ENCODE assay signal across 22 cellular contexts in the genomic region with DNA sequence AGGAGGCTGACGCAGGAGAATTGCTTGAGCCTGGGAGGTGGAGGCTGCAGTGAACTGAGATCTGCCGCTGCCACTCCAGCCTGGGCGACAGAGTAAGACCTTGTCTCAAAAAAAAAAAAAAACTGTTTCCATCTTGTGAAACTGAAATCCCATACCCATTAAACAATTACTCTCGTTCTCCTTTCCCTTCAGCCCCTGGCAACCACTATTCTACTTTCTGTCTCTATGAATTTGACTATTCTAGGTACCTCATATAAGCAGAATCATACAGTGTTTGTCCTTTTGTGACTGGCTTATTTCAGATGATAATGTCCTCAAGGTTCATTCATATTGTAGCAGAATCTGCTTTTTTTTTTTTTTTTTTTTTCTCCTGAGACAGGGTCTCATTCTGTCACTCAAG. TPM values are rescaled to one million over a fixed set of nuclear protein-coding genes. Genes with fewer than 3 reads are reported as not detected.
A peak's percentile ranks its signal among the peaks of the same experiment; 100 is the strongest.
DNase-seq lines count a peak whose midpoint lies in the region; ATAC-seq, FAIRE-seq and TF ChIP-seq lines count a peak whose summit lies in the region.
"Had no signal": no experiment of that assay in that cellular context is flagged by ENCODE, and none has a peak within 500 bp of the region (broad histone marks: within the 10 kb centered on the region; RNA-seq: fewer than 3 reads in every experiment).

No MANE protein-coding gene starts in this region.

- no peaks in the 10 kb centered on the region for H3K9me3 Mint-ChIP-seq in stimulated activated naive CD8-positive, alpha-beta T cell treated with anti-CD3 and anti-CD28 coated beads, Interleukin-15, amount 100 ng/mL, for 72 hours
- H3K9me3 Mint-ChIP-seq: CD4-positive, CD25-positive, alpha-beta regulatory T cell; CD8-positive, alpha-beta T cell had no signal

- no peak overlapping the region for H3K27ac ChIP-seq in GM12878 (ENCODE audit: control insufficient read depth, insufficient read depth)
- H3K27ac ChIP-seq in foreskin keratinocyte, result no peak overlapping the region
- H3K27ac ChIP-seq: 22Rv1, BLaER1, C4-2B had no signal

- no peaks in the 10 kb centered on the region for H3K27me3 ChIP-seq in GM12878 (replicated peaks in 1 of 2; ENCODE audit: control insufficient read depth in 2 of 2, insufficient read depth in 2 of 2, low read length in 1 of 2)
- no peaks in the 10 kb centered on the region for H3K27me3 ChIP-seq in foreskin keratinocyte
- H3K27me3 ChIP-seq: BLaER1 had no signal

- TF ChIP-seq CTCF in GM12878 (IDR thresholded peaks at IDR 0.05 in 2 of 3, conservative IDR thresholded peaks at IDR 0.05 in 1 of 3; ENCODE audit: control insufficient read depth in 2 of 3, extremely low read depth in 1 of 3, insufficient read depth in 1 of 3, low read depth in 3 of 3, low read length in 3 of 3) (no peak), foreskin keratinocyte (conservative IDR thresholded peaks at IDR 0.05) (no peak)

- no peak overlapping the region for H2AFZ ChIP-seq in GM12878 (ENCODE audit: control insufficient read depth, low read depth, low read length)

- DNase-seq in GM12878 (ENCODE audit: low read depth, low spot score) (no peak), foreskin keratinocyte (no peak), iPS-NIHi7 (ENCODE audit: extremely low spot score) (no peak)
- no peak for DNase-seq in stimulated activated naive CD8-positive, alpha-beta T cell treated with anti-CD3 and anti-CD28 coated beads, Interleukin-15, amount 100 ng/mL, for 72 hours
- DNase-seq: Caco-2; CD4-positive, CD25-positive, alpha-beta regulatory T cell; CD8-positive, alpha-beta T cell; DMS153; DND-41; GOT3 had no signal

- intact Hi-C loops in GM12878 (cut with micrococcal nuclease; ENCODE audit: unreplicated experiment), result no loop called here

- H3K27ac Mint-ChIP-seq in stimulated activated naive CD8-positive, alpha-beta T cell treated with anti-CD3 and anti-CD28 coated beads, Interleukin-15, amount 100 ng/mL, for 72 hours, result no peak overlapping the region
- H3K27ac Mint-ChIP-seq: B cell; CD4-positive, CD25-positive, alpha-beta regulatory T cell; CD8-positive, alpha-beta T cell had no signal

- CTCF ChIA-PET in GM12878 (lab: Yijun Ruan, JAX), result interaction anchor here (1.2 kb wide), 1 partner anchor 162 kb away, joined by 5 read pairs; no protein-coding TSS in a partner anchor

- in situ Hi-C loops in GM12878 (cut with MboI), result no loop called here

- TF ChIP-seq POLR2A in GM12878 (IDR thresholded peaks at IDR 0.05; ENCODE audit: low read depth, low read length), result no peak

- no peaks in the 10 kb centered on the region for H4K20me1 ChIP-seq in GM12878 (ENCODE audit: control insufficient read depth, insufficient read depth)
- H4K20me1 ChIP-seq: BLaER1 had no signal

- no peak for TF ChIP-seq RAD21 in GM12878 (IDR thresholded peaks at IDR 0.05; ENCODE audit: insufficient read depth, low read depth, low read length)

- H3K36me3 ChIP-seq in GM12878 (ENCODE audit: control insufficient read depth in 2 of 2, insufficient read depth in 2 of 2, low read length in 1 of 2), result no peaks in the 10 kb centered on the region
- H3K36me3 ChIP-seq: BLaER1, HAP-1 had no signal

- no peaks in the 10 kb centered on the region for H3K79me2 ChIP-seq in GM12878 (ENCODE audit: control insufficient read depth, insufficient read depth, low read length)

- no peak for FAIRE-seq in GM12878 (lab: Jason Lieb, UNC)
- FAIRE-seq: A204.1, G401.6, GM18507, H54 had no signal

- no peaks in the 10 kb centered on the region for H3K9me3 ChIP-seq in GM12878 (replicated peaks; ENCODE audit: control insufficient read depth, insufficient read depth, low read length)
- H3K9me3 ChIP-seq: BLaER1, Caco-2, HAP-1 had no signal

- 68% methylated on average over 4 of the region's 4 CpGs for WGBS in GM12878 (ENCODE audit: insufficient coverage, insufficient replicate concordance, low lambda C conversion rate, missing lambda C conversion rate)

- BruUV-seq in GM12878 (replicated peaks; lab: Mats Ljungman, UMichigan), result no TSS peak

- H3K4me1 ChIP-seq in GM12878 (ENCODE audit: control insufficient read depth, insufficient read depth, low read length), result no peaks in the 10 kb centered on the region; the same call in none of the 2 replicates
- H3K4me1 ChIP-seq in foreskin keratinocyte, result no peaks in the 10 kb centered on the region

- H3K9ac ChIP-seq in GM12878 (ENCODE audit: control insufficient read depth, insufficient read depth, low read length), result no peak overlapping the region
- H3K9ac ChIP-seq: BLaER1 had no signal

- H3K4me3 ChIP-seq in GM12878, result no peak overlapping the region
- H3K4me3 ChIP-seq: BLaER1, HAP-1 had no signal

- RAD21 ChIA-PET in GM12878 (lab: Charles Lee; ENCODE audit: unreplicated experiment), result no interaction called here

- no peak overlapping the region for H3K4me2 ChIP-seq in GM12878 (ENCODE audit: control insufficient read depth, insufficient read depth)
- H3K4me2 ChIP-seq: BLaER1 had no signal

- H3K27me3 Mint-ChIP-seq in stimulated activated naive CD8-positive, alpha-beta T cell treated with anti-CD3 and anti-CD28 coated beads, Interleukin-15, amount 100 ng/mL, for 72 hours, result peaks cover 12% of the 10 kb centered on the region
- H3K27me3 Mint-ChIP-seq: B cell had no signal

- ATAC-seq in GM18498 (IDR thresholded peaks at IDR 0.05; ENCODE audit: unreplicated experiment), result peak; percentile 36
- ATAC-seq in HG02642 (IDR thresholded peaks at IDR 0.05; ENCODE audit: poor library complexity, unreplicated experiment), result peak; percentile 60
- ATAC-seq in HG03354 (IDR thresholded peaks at IDR 0.05; ENCODE audit: poor library complexity, severe bottlenecking, unreplicated experiment), result peak; percentile 64
- peak; percentile 43 for ATAC-seq in GM12878
- ATAC-seq in foreskin keratinocyte, result no peak
- ATAC-seq in stimulated activated naive CD8-positive, alpha-beta T cell treated with anti-CD3 and anti-CD28 coated beads, Interleukin-15, amount 100 ng/mL, for 72 hours, result no peak
- ATAC-seq: CD8-positive, alpha-beta T cell had no signal

- no peak overlapping the region for H3K4me3 Mint-ChIP-seq in stimulated activated naive CD8-positive, alpha-beta T cell treated with anti-CD3 and anti-CD28 coated beads, Interleukin-15, amount 100 ng/mL, for 72 hours
- H3K4me3 Mint-ChIP-seq: B cell; CD4-positive, CD25-positive, alpha-beta regulatory T cell; CD8-positive, alpha-beta T cell had no signal

- SMC1A ChIA-PET in GM12878 (lab: Charles Lee; ENCODE audit: uncharacterized antibody, unreplicated experiment), result no interaction called here

- H3K4me1 Mint-ChIP-seq in stimulated activated naive CD8-positive, alpha-beta T cell treated with anti-CD3 and anti-CD28 coated beads, Interleukin-15, amount 100 ng/mL, for 72 hours, result peaks cover 6% of the 10 kb centered on the region
- H3K4me1 Mint-ChIP-seq: B cell; CD4-positive, CD25-positive, alpha-beta regulatory T cell had no signal

- no peak for TF ChIP-seq EP300 in GM12878 (IDR thresholded peaks at IDR 0.05; ENCODE audit: borderline replicate concordance in 1 of 2, control insufficient read depth in 1 of 2, low read depth in 2 of 2, low read length in 2 of 2)

- POLR2A ChIA-PET in GM12878 (lab: Charles Lee), result interaction anchor here (0.5 kb wide), 1 partner anchor 230 kb away, joined by 3 read pairs; no protein-coding TSS in a partner anchor

TF ChIP-seq in GM12878, 131 proteins besides CTCF, POLR2A, EP300 and RAD21 (continues in another document):
- no peak for TF ChIP-seq EGR1 (IDR thresholded peaks at IDR 0.05; ENCODE audit: borderline replicate concordance in 1 of 2, low read depth in 2 of 2, low read length in 2 of 2)
- TF ChIP-seq GABPA (IDR thresholded peaks at IDR 0.05; ENCODE audit: low read depth), result no peak
- no peak for TF ChIP-seq LARP7 (IDR thresholded peaks at IDR 0.05)
- no peak for TF ChIP-seq EZH2 (IDR thresholded peaks at IDR 0.05; ENCODE audit: borderline replicate concordance, control insufficient read depth, low read depth, low read length)
- no peak for TF ChIP-seq CEBPB (IDR thresholded peaks at IDR 0.05; ENCODE audit: borderline replicate concordance in 1 of 2, low read depth in 2 of 2, low read length in 2 of 2)
- TF ChIP-seq MEF2A (IDR thresholded peaks at IDR 0.05; ENCODE audit: insufficient read depth, low read depth, low read length), result no peak
- TF ChIP-seq SUPT20H (IDR thresholded peaks at IDR 0.05; ENCODE audit: borderline replicate concordance, control insufficient read depth, low read depth, low read length), result no peak
- no peak for TF ChIP-seq YBX1 (IDR thresholded peaks at IDR 0.05)
- no peak for TF ChIP-seq BHLHE40 (IDR thresholded peaks at IDR 0.05; ENCODE audit: borderline replicate concordance in 1 of 2, low read depth in 2 of 2, low read length in 1 of 2)

RNA-seq across cellular contexts. Expression of a gene that starts 51.5 kb away (rescaled TPM):
- total RNA-seq in GM12878 (2013; cell fraction: nucleolus; rRNA removed), result 149 and 156 TPM in 2 replicates
- 110 and 129 TPM in 2 replicates for total RNA-seq in GM12878 (2014; rRNA removed)
- total RNA-seq in GM12878 (2014; rRNA removed; fragmentation: Illumina TruSeq; extraction: Trizol), result 230 and 236 TPM in 2 replicates
- 162 and 167 TPM in 2 replicates for total RNA-seq in GM12878 (2021)
- 122 TPM for polyA plus RNA-seq in GM12878 (2011; ENCODE audit: low read depth)
- polyA plus RNA-seq in GM12878 (2011; rRNA removed), result 425 and 698 TPM in 2 replicates
- 160 and 172 TPM in 2 replicates for polyA plus RNA-seq in GM12878 (2011; cell fraction: cytosol; rRNA removed)
- 186 and 224 TPM in 2 replicates for polyA plus RNA-seq in GM12878 (2011; cell fraction: nucleus; rRNA removed)
- polyA plus RNA-seq in GM12878 (2012), result 192 and 242 TPM in 2 replicates
- 282 and 450 TPM in 2 replicates for polyA plus RNA-seq in GM12878 (2014; fragmentation: Illumina TruSeq; extraction: Trizol)
- polyA plus RNA-seq in GM12878 (2014; fragmentation: Nextera tagmentation; extraction: Ambion mirVana), result 100 to 1,000 TPM; 113 to 128 TPM
- polyA plus RNA-seq in GM12878 (2014; rRNA removed), result 159 and 202 TPM in 2 replicates
- polyA plus RNA-seq in GM12878 (2016; fragmentation: Nextera tagmentation; extraction: Ambion mirVana), result 10 to 100 TPM; 18.7 to 21.8 TPM
- 126 and 154 TPM in 2 replicates for polyA minus RNA-seq in GM12878 (2011; rRNA and poly(A)+ RNA removed)
- polyA minus RNA-seq in GM12878 (2011; cell fraction: cytosol; rRNA and poly(A)+ RNA removed), result 57.1 and 82.3 TPM in 2 replicates
- polyA minus RNA-seq in GM12878 (2011; cell fraction: nucleus; rRNA and poly(A)+ RNA removed), result 84.7 and 98.8 TPM in 2 replicates
- 91.8 and 97.3 TPM in 2 replicates for total RNA-seq in foreskin keratinocyte
- 88.1 and 93.4 TPM in 2 replicates for polyA plus RNA-seq in foreskin keratinocyte

Comparison
In these comparisons a context has a peak if more than half of its experiments do, and no peak if none do; other contexts are left out.
1. ATAC-seq: peak in GM18498 (single experiment), HG02642 (single experiment), HG03354 (single experiment) and GM12878 (single experiment); none in foreskin keratinocyte (single experiment) and stimulated activated naive CD8-positive, alpha-beta T cell treated with anti-CD3 and anti-CD28 coated beads, Interleukin-15, amount 100 ng/mL, for 72 hours (single experiment).